ENCODE assay signal across 11 cellular contexts in the genomic region with DNA sequence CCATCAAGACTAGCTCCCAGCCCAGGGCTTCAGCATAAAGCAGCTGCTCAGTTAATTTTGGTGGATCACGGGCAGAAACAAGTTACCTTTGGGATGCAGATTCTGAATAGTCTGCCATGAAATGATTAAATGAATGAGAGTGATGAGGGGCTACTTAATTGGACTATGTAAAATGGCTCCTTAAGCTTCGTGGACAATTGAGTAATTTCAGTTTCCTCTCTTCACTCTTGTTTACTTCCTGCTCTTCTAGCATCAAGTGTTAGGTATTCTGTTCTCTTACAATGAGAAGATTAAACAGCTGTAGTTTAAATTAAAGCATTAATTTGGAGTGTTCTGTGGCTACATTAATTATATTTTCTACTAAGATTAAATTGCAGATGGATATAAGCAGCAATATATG. TPM values are rescaled to one million over a fixed set of nuclear protein-coding genes. Genes with fewer than 3 reads are reported as not detected.
DNase-seq lines count a peak whose midpoint lies in the region; ATAC-seq and TF ChIP-seq lines count a peak whose summit lies in the region.
"Had no signal": no experiment of that assay in that cellular context is flagged by ENCODE, and none has a peak within 500 bp of the region (broad histone marks: within the 10 kb centered on the region; RNA-seq: fewer than 3 reads in every experiment).

No MANE protein-coding gene starts in this region.

- no peak overlapping the region for H3K4me3 ChIP-seq in brain microvascular endothelial cell (ENCODE audit: low read depth, low read length)
- H3K4me3 ChIP-seq in skeletal muscle tissue (ENCODE audit: low read length in 3 of 3), result no peak overlapping the region

- intact Hi-C loops in activated CD4-positive, alpha-beta T cell treated with anti-CD3 and anti-CD28 coated beads for 36 hours (cut with DNase I, micrococcal nuclease), result no loop called here

- peaks cover 67% of the 10 kb centered on the region for H3K4me1 Mint-ChIP-seq in activated CD4-positive, alpha-beta T cell treated with anti-CD3 and anti-CD28 coated beads for 36 hours

- no peaks in the 10 kb centered on the region for H3K9me3 Mint-ChIP-seq in activated CD4-positive, alpha-beta T cell treated with anti-CD3 and anti-CD28 coated beads for 36 hours (ENCODE audit: low read depth)

- H3K36me3 ChIP-seq in brain microvascular endothelial cell (replicated peaks), result no peaks in the 10 kb centered on the region
- H3K36me3 ChIP-seq in skeletal muscle tissue (ENCODE audit: control insufficient read depth in 3 of 3, insufficient read depth in 3 of 3, low read length in 3 of 3), result no peaks in the 10 kb centered on the region

- no peak for TF ChIP-seq CTCF in brain microvascular endothelial cell (IDR thresholded peaks at IDR 0.05; ENCODE audit: low read depth, low read length, missing control alignments)

- H3K9ac ChIP-seq in skeletal muscle tissue (ENCODE audit: low read depth in 1 of 3, low read length in 3 of 3), result no peak overlapping the region

- peaks cover 21 to 24% (median 22%) of the 10 kb centered on the region in 3 donors for H3K4me1 ChIP-seq in skeletal muscle tissue (ENCODE audit: control insufficient read depth in 3 of 3, insufficient read depth in 3 of 3, low read length in 3 of 3)

- in situ Hi-C loops in brain microvascular endothelial cell (cut with HindIII; ENCODE audit: low pct_ligation_motif_present, low sequenced_read_pairs), result no loop called here

- ATAC-seq in activated CD4-positive, alpha-beta T cell treated with anti-CD3 and anti-CD28 coated beads for 36 hours, result no peak
- no peak for ATAC-seq in GM21717 (IDR thresholded peaks at IDR 0.05; ENCODE audit: unreplicated experiment)

- no peaks in the 10 kb centered on the region for H3K9me3 ChIP-seq in skeletal muscle tissue (ENCODE audit: control insufficient read depth in 3 of 3, low read length in 3 of 3)

- H3K27me3 ChIP-seq in brain microvascular endothelial cell (replicated peaks) (no peaks in the 10 kb centered on the region), skeletal muscle tissue (ENCODE audit: control insufficient read depth in 3 of 3, insufficient read depth in 3 of 3, low read length in 3 of 3) (no peaks in the 10 kb centered on the region)

- H3K27ac Mint-ChIP-seq in activated CD4-positive, alpha-beta T cell treated with anti-CD3 and anti-CD28 coated beads for 36 hours, result peak overlapping the region; percentile 81

- no peak overlapping the region for H3K4me3 Mint-ChIP-seq in activated CD4-positive, alpha-beta T cell treated with anti-CD3 and anti-CD28 coated beads for 36 hours

- POLR2A ChIA-PET in activated CD4-positive, alpha-beta T cell treated with anti-CD3 and anti-CD28 coated beads for 36 hours (lab: Charles Lee), result interaction anchor here (0.6 to 1.3 kb wide), 2 partner anchors 24 to 28 kb away, joined by 3 to 5 read pairs; a partner anchor contains a TSS

- no peak for DNase-seq in activated CD4-positive, alpha-beta T cell treated with anti-CD3 and anti-CD28 coated beads for 36 hours
- DNase-seq in activated CD4-positive, alpha-beta T cell treated with anti-CD3 and anti-CD28 coated beads, Interleukin-2, amount 50 U/mL, for 1 hour, result no peak
- DNase-seq in MV-4-11 (lab: John Stamatoyannopoulos, UW) (peak; percentile 51), brain microvascular endothelial cell (no peak), A172 (ENCODE audit: low spot score) (no peak), EL (no peak)
- DNase-seq: activated gamma-delta T cell; HCEC 1CT; stimulated activated naive CD4-positive, alpha-beta T cell treated with Interleukin-2 at 50 U/mL for 16 hours had no signal

- H3K27me3 Mint-ChIP-seq in activated CD4-positive, alpha-beta T cell treated with anti-CD3 and anti-CD28 coated beads for 36 hours, result no peaks in the 10 kb centered on the region

- peak overlapping the region; percentile 53 for H3K27ac ChIP-seq in brain microvascular endothelial cell
- H3K27ac ChIP-seq in skeletal muscle tissue (ENCODE audit: low read depth, low read length), result peak overlapping the region; percentile 57

- H3K36me3 Mint-ChIP-seq in activated CD4-positive, alpha-beta T cell treated with anti-CD3 and anti-CD28 coated beads for 36 hours (ENCODE audit: low read depth), result peaks cover 18% of the 10 kb centered on the region

- CTCF ChIA-PET in activated CD4-positive, alpha-beta T cell treated with anti-CD3 and anti-CD28 coated beads for 36 hours (lab: Charles Lee), result interaction anchor here (0.8 to 1.3 kb wide), 4 partner anchors 9 to 942 kb away, joined by 3 to 6 read pairs (median 5); a partner anchor contains a TSS

RNA-seq across cellular contexts. Expression of a gene that starts 28.1 kb away (rescaled TPM):
- total RNA-seq in activated CD4-positive, alpha-beta T cell treated with anti-CD3 and anti-CD28 coated beads for 36 hours, result 10 to 100 TPM; 40.0 to 49.0 TPM
- total RNA-seq in skeletal muscle tissue, result 33.4 TPM
- total RNA-seq in A172 (2014; rRNA removed; shearing (Covaris generic)), result 11.4 and 15.2 TPM in 2 replicates
